ENCODE assay signal across 10 cellular contexts in genomic region chr5:169944922-169945675, GRCh38. TPM values are rescaled to one million over a fixed set of nuclear protein-coding genes. Genes with fewer than 3 reads are reported as not detected.
DNase-seq lines count a peak whose midpoint lies in the region; ATAC-seq, FAIRE-seq and TF ChIP-seq lines count a peak whose summit lies in the region.
"Had no signal": no experiment of that assay in that cellular context is flagged by ENCODE, and none has a peak within 500 bp of the region (broad histone marks: within the 10 kb centered on the region; RNA-seq: fewer than 3 reads in every experiment).

No MANE protein-coding gene starts in this region.

- TF ChIP-seq CTCF in bronchial epithelial cell (IDR thresholded peaks at IDR 0.05; ENCODE audit: insufficient read depth, low read length, severe bottlenecking) = no peak
- TF ChIP-seq CTCF in osteocyte (IDR thresholded peaks at IDR 0.05) = no peak
- no peak for TF ChIP-seq CTCF in foreskin keratinocyte (conservative IDR thresholded peaks at IDR 0.05)

- H3K4me3 ChIP-seq in bronchial epithelial cell (ENCODE audit: low read depth, low read length) = no peak overlapping the region

- no peaks in the 10 kb centered on the region for H3K9me3 Mint-ChIP-seq in osteocyte (ENCODE audit: unreplicated experiment)
- H3K9me3 Mint-ChIP-seq in activated T-cell treated with anti-CD3 and anti-CD28 coated beads, Interleukin-2, amount 50 U/mL, for 72 hours = no peaks in the 10 kb centered on the region

- H3K4me3 Mint-ChIP-seq in osteocyte (ENCODE audit: unreplicated experiment) = no peak overlapping the region
- no peak overlapping the region for H3K4me3 Mint-ChIP-seq in activated T-cell treated with anti-CD3 and anti-CD28 coated beads, Interleukin-2, amount 50 U/mL, for 72 hours

- H3K36me3 Mint-ChIP-seq in osteocyte (ENCODE audit: unreplicated experiment) = no peaks in the 10 kb centered on the region
- H3K36me3 Mint-ChIP-seq in activated T-cell treated with anti-CD3 and anti-CD28 coated beads, Interleukin-2, amount 50 U/mL, for 72 hours (ENCODE audit: insufficient read depth in 2 of 2) = peaks cover 0 to 5% of the 10 kb centered on the region in 2 donors

- no peaks in the 10 kb centered on the region for H3K27me3 ChIP-seq in bronchial epithelial cell (ENCODE audit: control insufficient read depth, insufficient read depth, low read length)
- H3K27me3 ChIP-seq in foreskin keratinocyte = no peaks in the 10 kb centered on the region

- H3K36me3 ChIP-seq in bronchial epithelial cell (ENCODE audit: control insufficient read depth, insufficient read depth, low read length) = no peaks in the 10 kb centered on the region

- no peak overlapping the region for H3K27ac ChIP-seq in foreskin keratinocyte

- no peaks in the 10 kb centered on the region for H3K27me3 Mint-ChIP-seq in osteocyte (ENCODE audit: unreplicated experiment)
- H3K27me3 Mint-ChIP-seq in activated T-cell treated with anti-CD3 and anti-CD28 coated beads, Interleukin-2, amount 50 U/mL, for 72 hours (ENCODE audit: low read depth) = no peaks in the 10 kb centered on the region

- DNase-seq in NOMO-1 treated with DMSO at 0.1 percent for 48 hours (lab: John Stamatoyannopoulos, UW; ENCODE audit: unreplicated experiment) = peak; percentile 12
- DNase-seq in NOMO-1 treated with dmso at 0.1 percent for 144 hours (lab: John Stamatoyannopoulos, UW; ENCODE audit: unreplicated experiment) = no peak
- peak; percentile 4 for DNase-seq in bronchial epithelial cell (ENCODE audit: low read depth)
- no peak for DNase-seq in osteocyte (ENCODE audit: extremely low spot score, unreplicated experiment)
- DNase-seq in foreskin keratinocyte = no peak
- DNase-seq in kidney tubule cell (ENCODE audit: low spot score) = no peak
- no peak for DNase-seq in activated T-cell treated with anti-CD3 and anti-CD28 coated beads, Interleukin-2, amount 50 U/mL, for 72 hours
- DNase-seq: central memory CD4-positive, alpha-beta T cell had no signal

- no peak for FAIRE-seq in bronchial epithelial cell (lab: Jason Lieb, UNC)

- peak overlapping the region; percentile 82 for H3K27ac Mint-ChIP-seq in osteocyte (ENCODE audit: unreplicated experiment)
- no peak overlapping the region for H3K27ac Mint-ChIP-seq in activated T-cell treated with anti-CD3 and anti-CD28 coated beads, Interleukin-2, amount 50 U/mL, for 72 hours

- H3K4me1 ChIP-seq in foreskin keratinocyte = peaks cover 10% of the 10 kb centered on the region

- ATAC-seq in HG02885 (IDR thresholded peaks at IDR 0.05; ENCODE audit: poor library complexity, unreplicated experiment) (peak; percentile 54), foreskin keratinocyte (no peak)
- no peak for ATAC-seq in activated T-cell treated with anti-CD3 and anti-CD28 coated beads, Interleukin-2, amount 50 U/mL, for 72 hours (replicated peaks in 1 of 2)

- peaks cover 16% of the 10 kb centered on the region for H3K4me1 Mint-ChIP-seq in osteocyte (ENCODE audit: unreplicated experiment)
- H3K4me1 Mint-ChIP-seq in activated T-cell treated with anti-CD3 and anti-CD28 coated beads, Interleukin-2, amount 50 U/mL, for 72 hours (ENCODE audit: low read depth) = peaks cover 10% of the 10 kb centered on the region

RNA-seq across cellular contexts. Expression of gene INSYN2B, which starts 35.2 kb away (rescaled TPM):
- total RNA-seq in bronchial epithelial cell = 0.53 TPM in 1 of 2 replicates, not detected in the other
- total RNA-seq in osteocyte = 2.7 and 3.1 TPM in 2 replicates
- total RNA-seq in foreskin keratinocyte = 6.7 and 8.4 TPM in 2 replicates
- polyA plus RNA-seq in foreskin keratinocyte = 0.13 and 0.26 TPM in 2 replicates
- not detected for total RNA-seq in activated T-cell treated with anti-CD3 and anti-CD28 coated beads, Interleukin-2, amount 50 U/mL, for 72 hours
- total RNA-seq: SK-MEL-5 had no signal

Comparison
In these comparisons a context has a peak if more than half of its experiments do, and no peak if none do; other contexts are left out.
1. DNase-seq: peak in NOMO-1 treated with DMSO at 0.1 percent for 48 hours (single experiment) and bronchial epithelial cell (single experiment); none in NOMO-1 treated with dmso at 0.1 percent for 144 hours (single experiment), osteocyte (single experiment), foreskin keratinocyte (0 of 2), kidney tubule cell (single experiment) and activated T-cell treated with anti-CD3 and anti-CD28 coated beads, Interleukin-2, amount 50 U/mL, for 72 hours (0 of 2).